In genomic region chr7:142477801-142478200, GRCh38 we compare ENCODE assay signal across 8 cellular contexts.
DNase-seq lines count a peak whose midpoint lies in the region; ATAC-seq and TF ChIP-seq lines count a peak whose summit lies in the region.
"Not testable (repeated sequence)": the region's sequence is repeated elsewhere in the genome, so short reads cannot be mapped to it uniquely, and the experiment has no call there.

No MANE protein-coding gene starts in this region.

- H3K79me2 ChIP-seq in HCT116 (ENCODE audit: insufficient read depth, low read length); SK-N-SH (ENCODE audit: insufficient read depth): not testable (repeated sequence)

- in situ Hi-C loops in brain microvascular endothelial cell (cut with HindIII; ENCODE audit: low pct_ligation_motif_present, low sequenced_read_pairs), result not testable (repeated sequence)

- H3K36me3 Mint-ChIP-seq in activated CD4-positive, alpha-beta memory T cell treated with anti-CD3 and anti-CD28 coated beads, Interleukin-2, amount 10 ng/mL, durations not matched to agents 7 days and 5 days (ENCODE audit: low read depth); activated naive CD4-positive, alpha-beta T cell treated with anti-CD3 and anti-CD28 coated beads, Interleukin-2, amount 10 ng/mL, durations not matched to agents 7 days and 5 days: not testable (repeated sequence)

- H3K4me2 ChIP-seq in BLaER1 (peak overlapping the region; percentile 91), SK-N-SH (peak overlapping the region; percentile 36; the same call in 1 of the 2 replicates)
- H3K4me2 ChIP-seq in HCT116 (ENCODE audit: low read length), result not testable (repeated sequence)

- H3K9ac ChIP-seq in BLaER1, result 0 out of 2 replicates have a peak overlapping the region, but pooled peaks have one; percentile 40
- not testable (repeated sequence) for H3K9ac ChIP-seq in HCT116 (ENCODE audit: low read length); SK-N-SH

- not testable (repeated sequence) for BruUV-seq in HCT116 (replicated peaks; lab: Mats Ljungman, UMichigan)

- H3K36me3 ChIP-seq in BLaER1; HCT116 (ENCODE audit: control insufficient read depth in 1 of 2, insufficient read depth in 2 of 2, low read length in 2 of 2); SK-N-SH (replicated peaks in 1 of 2; ENCODE audit: control insufficient read depth in 1 of 2, insufficient read depth in 2 of 2, low read length in 1 of 2); brain microvascular endothelial cell (replicated peaks); neutrophil; thymus (ENCODE audit: control insufficient read depth, insufficient read depth): not testable (repeated sequence)

- not testable (repeated sequence) for TF ChIP-seq POLR2A in HCT116 (IDR thresholded peaks at IDR 0.05; ENCODE audit: borderline replicate concordance, extremely low read depth, insufficient read depth, insufficient read length)

- not testable (repeated sequence) for DNase-seq in HCT116 (ENCODE audit: low read depth, low spot score); SK-N-SH; activated CD4-positive, alpha-beta memory T cell treated with anti-CD3 and anti-CD28 coated beads, Interleukin-2, amount 10 ng/mL, durations not matched to agents 7 days and 5 days; activated naive CD4-positive, alpha-beta T cell treated with anti-CD3 and anti-CD28 coated beads, Interleukin-2, amount 10 ng/mL, durations not matched to agents 7 days and 5 days; brain microvascular endothelial cell

- POLR2A ChIA-PET in HCT116 (lab: Charles Lee), result interaction anchor here (0.7 kb wide), 1 partner anchor 16 kb away, joined by 3 read pairs; no protein-coding TSS in a partner anchor
- POLR2A ChIA-PET in SK-N-SH (lab: Yijun Ruan, JAX), result not testable (repeated sequence)
- POLR2A ChIA-PET in activated CD4-positive, alpha-beta memory T cell treated with anti-CD3 and anti-CD28 coated beads, Interleukin-2, amount 10 ng/mL, durations not matched to agents 7 days and 5 days (lab: Charles Lee), result interaction anchor here (1.2 kb wide), 1 partner anchor 14 kb away, joined by 6 read pairs; no protein-coding TSS in a partner anchor

- not testable (repeated sequence) for H3F3A ChIP-seq in SK-N-SH (replicated peaks; ENCODE audit: insufficient read depth)

- peak overlapping the region; percentile 72 for H3K27ac Mint-ChIP-seq in activated CD4-positive, alpha-beta memory T cell treated with anti-CD3 and anti-CD28 coated beads, Interleukin-2, amount 10 ng/mL, durations not matched to agents 7 days and 5 days
- peak overlapping the region; percentile 88 for H3K27ac Mint-ChIP-seq in activated naive CD4-positive, alpha-beta T cell treated with anti-CD3 and anti-CD28 coated beads, Interleukin-2, amount 10 ng/mL, durations not matched to agents 7 days and 5 days

- TF ChIP-seq RAD21 in HCT116 (IDR thresholded peaks at IDR 0.05; ENCODE audit: low read depth); SK-N-SH (IDR thresholded peaks at IDR 0.05; ENCODE audit: low read length): not testable (repeated sequence)

- 51% methylated on average over 5 of the region's 5 CpGs for WGBS in SK-N-SH (ENCODE audit: low lambda C conversion rate)
- WGBS in thymus, result 56% methylated on average over 5 of the region's 5 CpGs

- not testable (repeated sequence) for H3K9me2 ChIP-seq in HCT116 (ENCODE audit: insufficient read depth); SK-N-SH

- H3K4me3 ChIP-seq in BLaER1, result 0 out of 2 replicates have a peak overlapping the region, but pooled peaks have one; percentile 16
- H3K4me3 ChIP-seq in HCT116 (replicated peaks in 1 of 2; ENCODE audit: low read depth in 1 of 2, low read length in 2 of 2); SK-N-SH (ENCODE audit: low read depth in 2 of 2, low read length in 1 of 2); brain microvascular endothelial cell (ENCODE audit: low read depth, low read length); neutrophil (ENCODE audit: low read depth in 1 of 2, low read length in 1 of 2); thymus (ENCODE audit: low read length): not testable (repeated sequence)

- H3K4me3 Mint-ChIP-seq in activated CD4-positive, alpha-beta memory T cell treated with anti-CD3 and anti-CD28 coated beads, Interleukin-2, amount 10 ng/mL, durations not matched to agents 7 days and 5 days, result not testable (repeated sequence)
- peak overlapping the region; percentile 51 for H3K4me3 Mint-ChIP-seq in activated naive CD4-positive, alpha-beta T cell treated with anti-CD3 and anti-CD28 coated beads, Interleukin-2, amount 10 ng/mL, durations not matched to agents 7 days and 5 days

- not testable (repeated sequence) for H3K9me3 Mint-ChIP-seq in activated CD4-positive, alpha-beta memory T cell treated with anti-CD3 and anti-CD28 coated beads, Interleukin-2, amount 10 ng/mL, durations not matched to agents 7 days and 5 days; activated naive CD4-positive, alpha-beta T cell treated with anti-CD3 and anti-CD28 coated beads, Interleukin-2, amount 10 ng/mL, durations not matched to agents 7 days and 5 days

- H3K4me1 ChIP-seq in BLaER1 (peaks cover 75% of the 10 kb centered on the region), SK-N-SH (ENCODE audit: control insufficient read depth in 1 of 2, insufficient read depth in 2 of 2, low read depth in 1 of 2, low read length in 1 of 2) (peaks cover 7 to 13% of the 10 kb centered on the region in 2 experiments; a peak in 2 of 4 replicates), neutrophil (ENCODE audit: control insufficient read depth in 1 of 2, insufficient read depth in 1 of 2, low read depth in 1 of 2, low read length in 1 of 2) (peaks cover 20 to 25% of the 10 kb centered on the region in 2 experiments), thymus (ENCODE audit: control insufficient read depth, insufficient read depth, low read length) (peaks cover 15% of the 10 kb centered on the region)
- H3K4me1 ChIP-seq in HCT116 (ENCODE audit: control insufficient read depth in 1 of 2, insufficient read depth in 2 of 2, low read length in 2 of 2), result not testable (repeated sequence)

- not testable (repeated sequence) for H3K27me3 ChIP-seq in BLaER1; HCT116 (ENCODE audit: insufficient read depth, low read length); SK-N-SH (ENCODE audit: insufficient read depth); brain microvascular endothelial cell (replicated peaks); neutrophil; thymus (ENCODE audit: control insufficient read depth, insufficient read depth)

- peaks cover 39% of the 10 kb centered on the region for H3K4me1 Mint-ChIP-seq in activated CD4-positive, alpha-beta memory T cell treated with anti-CD3 and anti-CD28 coated beads, Interleukin-2, amount 10 ng/mL, durations not matched to agents 7 days and 5 days
- H3K4me1 Mint-ChIP-seq in activated naive CD4-positive, alpha-beta T cell treated with anti-CD3 and anti-CD28 coated beads, Interleukin-2, amount 10 ng/mL, durations not matched to agents 7 days and 5 days, result peaks cover 70% of the 10 kb centered on the region

- H3K27me3 Mint-ChIP-seq in activated CD4-positive, alpha-beta memory T cell treated with anti-CD3 and anti-CD28 coated beads, Interleukin-2, amount 10 ng/mL, durations not matched to agents 7 days and 5 days; activated naive CD4-positive, alpha-beta T cell treated with anti-CD3 and anti-CD28 coated beads, Interleukin-2, amount 10 ng/mL, durations not matched to agents 7 days and 5 days: not testable (repeated sequence)

- TF ChIP-seq EP300 in SK-N-SH (IDR thresholded peaks at IDR 0.05; ENCODE audit: borderline replicate concordance in 1 of 2, low read depth in 1 of 2, low read length in 1 of 2), result not testable (repeated sequence)

- H3K27ac ChIP-seq in BLaER1 (peak overlapping the region; percentile 49; the same call in 1 of the 2 replicates), brain microvascular endothelial cell (peak overlapping the region; percentile 35), neutrophil (peak overlapping the region; percentile 9), thymus (ENCODE audit: low read depth) (peak overlapping the region; percentile 65)
- H3K27ac ChIP-seq in HCT116 (ENCODE audit: low read depth, low read length); SK-N-SH (ENCODE audit: low read depth in 2 of 2, low read length in 1 of 2): not testable (repeated sequence)

- not testable (repeated sequence) for H4K20me1 ChIP-seq in BLaER1; HCT116 (ENCODE audit: insufficient read depth); SK-N-SH (ENCODE audit: insufficient read depth)

- RAD21 ChIA-PET in HCT116 (lab: Charles Lee; ENCODE audit: low non-redundant PET in 1 of 2, low total read pairs in 2 of 2, uncharacterized antibody in 2 of 2, unreplicated experiment in 2 of 2), result not testable (repeated sequence)

- H2AFZ ChIP-seq in HCT116 (ENCODE audit: low read depth, low read length, poor library complexity, severe bottlenecking), result peak overlapping the region; percentile 100
- H2AFZ ChIP-seq in SK-N-SH (ENCODE audit: low read depth), result 0 out of 2 replicates have a peak overlapping the region, but pooled peaks have one; percentile 38

- not testable (repeated sequence) for H3K9me3 ChIP-seq in BLaER1; HCT116 (ENCODE audit: control insufficient read depth in 1 of 2, insufficient read depth in 1 of 2, low read depth in 1 of 2, low read length in 2 of 2); SK-N-SH; neutrophil; thymus (ENCODE audit: control insufficient read depth)

- not testable (repeated sequence) for ATAC-seq in HCT116

- intact Hi-C loops in HCT116 (cut with micrococcal nuclease), result not testable (repeated sequence)

- not testable (repeated sequence) for TF ChIP-seq CTCF in HCT116 (IDR thresholded peaks at IDR 0.05 in 2 of 3, conservative IDR thresholded peaks at IDR 0.05 in 1 of 3; ENCODE audit: borderline replicate concordance in 1 of 3, insufficient read depth in 1 of 3, low read depth in 2 of 3, low read length in 2 of 3); SK-N-SH (IDR thresholded peaks at IDR 0.05); brain microvascular endothelial cell (IDR thresholded peaks at IDR 0.05; ENCODE audit: low read depth, low read length, missing control alignments); neutrophil (IDR thresholded peaks at IDR 0.05)

- CTCF ChIA-PET in HCT116 (lab: Charles Lee) (interaction anchor here (0.6 to 2.7 kb wide), 23 partner anchors 9 to 408 kb away, joined by 3 to 29 read pairs (median 4); partner anchors contain the start of gene TRPV6), SK-N-SH (lab: Yijun Ruan, JAX) (interaction anchor here (0.6 to 13.5 kb wide), 39 partner anchors 7 to 738 kb away, joined by 3 to 196 read pairs (median 4); partner anchors contain the start of gene PRSS1)
- CTCF ChIA-PET in activated CD4-positive, alpha-beta memory T cell treated with anti-CD3 and anti-CD28 coated beads, Interleukin-2, amount 10 ng/mL, durations not matched to agents 7 days and 5 days (lab: Charles Lee), result interaction anchor here (1.1 to 20.2 kb wide), 15 partner anchors 11 to 333 kb away, joined by 3 to 355 read pairs (median 4); no protein-coding TSS in a partner anchor
- CTCF ChIA-PET in activated naive CD4-positive, alpha-beta T cell treated with anti-CD3 and anti-CD28 coated beads, Interleukin-2, amount 10 ng/mL, durations not matched to agents 7 days and 5 days (lab: Charles Lee), result interaction anchor here (0.6 to 21.6 kb wide), 15 partner anchors 9 to 108 kb away, joined by 3 to 523 read pairs (median 5); no protein-coding TSS in a partner anchor
